ENCODE assay signal across 18 cellular contexts in genomic region chr5:31748502-31749172, GRCh38.
"Had no signal": no experiment of that assay in that cellular context is flagged by ENCODE, and none has a peak within 500 bp of the region (broad histone marks: within the 10 kb centered on the region; RNA-seq: fewer than 3 reads in every experiment).

No MANE protein-coding gene starts in this region.

- H3K27ac Mint-ChIP-seq: effector memory CD8-positive, alpha-beta T cell; memory B cell; mesothelial cell of epicardium; natural killer cell treated with Interleukin-12 subunit alpha and Interleukin-12 subunit beta and Interleukin-15 and Interleukin-18, amount 100 ng/mL, for 72 hours; type B pancreatic cell had no signal

- H3K36me3 ChIP-seq: esophagus muscularis mucosa, gastroesophageal sphincter, lower lobe of right lung, uterus had no signal

- H3K36me3 Mint-ChIP-seq: memory B cell; mesothelial cell of epicardium; natural killer cell treated with Interleukin-12 subunit alpha and Interleukin-12 subunit beta and Interleukin-15 and Interleukin-18, amount 100 ng/mL, for 72 hours; type B pancreatic cell had no signal

- H3K27me3 Mint-ChIP-seq: type B pancreatic cell had no signal

- H3K4me1 ChIP-seq: gastroesophageal sphincter, lower lobe of right lung, parathyroid adenoma, psoas muscle, uterus had no signal

- H3K79me2 ChIP-seq: parathyroid adenoma had no signal

- DNase-seq: effector memory CD8-positive, alpha-beta T cell; glutamatergic neuron; hippocampal formation; lower lobe of right lung; psoas muscle; stimulated activated CD4-positive, alpha-beta T cell treated with anti-CD3 and anti-CD28 coated beads, Interleukin-2, amount 100 ng/mL, for 48 hours; stimulated activated naive CD4-positive, alpha-beta T cell treated with Interleukin-2 at 50 U/mL for 16 hours; uterus had no signal

- H3K4me2 ChIP-seq: smooth muscle cell had no signal

- H3K27me3 ChIP-seq: esophagus muscularis mucosa, gastroesophageal sphincter, uterus had no signal

- H3K9me3 Mint-ChIP-seq: effector memory CD8-positive, alpha-beta T cell; natural killer cell treated with Interleukin-12 subunit alpha and Interleukin-12 subunit beta and Interleukin-15 and Interleukin-18, amount 100 ng/mL, for 72 hours had no signal

- ATAC-seq: effector memory CD8-positive, alpha-beta T cell; gastroesophageal sphincter; left lobe of liver; lower lobe of right lung; natural killer cell treated with Interleukin-12 subunit alpha and Interleukin-12 subunit beta and Interleukin-15 and Interleukin-18, amount 100 ng/mL, for 72 hours; psoas muscle had no signal

- H3K4me3 Mint-ChIP-seq: effector memory CD8-positive, alpha-beta T cell; memory B cell; mesothelial cell of epicardium; natural killer cell treated with Interleukin-12 subunit alpha and Interleukin-12 subunit beta and Interleukin-15 and Interleukin-18, amount 100 ng/mL, for 72 hours; type B pancreatic cell had no signal

- H3K4me1 Mint-ChIP-seq: memory B cell, mesothelial cell of epicardium had no signal

- H3K9ac ChIP-seq: parathyroid adenoma had no signal

- H3K4me3 ChIP-seq: esophagus muscularis mucosa, gastroesophageal sphincter, lower lobe of right lung, psoas muscle, smooth muscle cell, uterus had no signal

- H3K27ac ChIP-seq: epithelial cell of prostate, esophagus muscularis mucosa, gastroesophageal sphincter, lower lobe of right lung, parathyroid adenoma, psoas muscle, uterus had no signal

- H3K9me3 ChIP-seq: esophagus muscularis mucosa, gastroesophageal sphincter, lower lobe of right lung, psoas muscle, uterus had no signal

- H2AFZ ChIP-seq: parathyroid adenoma had no signal
